In the genomic region with DNA sequence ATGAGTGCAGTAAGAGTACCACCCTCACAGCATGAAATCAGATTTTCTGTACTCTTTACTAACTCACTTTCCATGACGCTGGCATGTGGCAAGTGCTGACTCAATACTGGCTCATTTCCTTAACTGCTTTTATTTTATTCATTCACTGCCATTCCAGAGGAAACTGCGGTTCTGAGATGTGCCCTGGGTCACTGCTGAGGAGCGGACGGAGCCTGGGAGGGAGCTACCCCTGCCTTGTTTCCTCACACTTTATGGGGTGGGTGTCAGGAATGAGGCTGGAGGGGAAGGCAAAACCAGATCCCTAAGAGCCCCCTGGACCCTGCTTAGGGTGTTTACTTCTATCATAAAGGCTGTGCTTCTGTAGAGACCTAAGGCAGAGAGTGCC, we compare ENCODE assay signal across 1 cellular context.
TF ChIP-seq lines count a peak whose summit lies in the region.

No MANE protein-coding gene starts in this region.

TF ChIP-seq in HepG2, 621 proteins besides CTCF, POLR2A, EP300 and RAD21 (continued from another document):
- TF ChIP-seq ZNF687 (CRISPR knock-in tag; IDR thresholded peaks at IDR 0.05), result no peak
TF ChIP-seq in HepG2: peak in this region for 0.
